In the genomic region with DNA sequence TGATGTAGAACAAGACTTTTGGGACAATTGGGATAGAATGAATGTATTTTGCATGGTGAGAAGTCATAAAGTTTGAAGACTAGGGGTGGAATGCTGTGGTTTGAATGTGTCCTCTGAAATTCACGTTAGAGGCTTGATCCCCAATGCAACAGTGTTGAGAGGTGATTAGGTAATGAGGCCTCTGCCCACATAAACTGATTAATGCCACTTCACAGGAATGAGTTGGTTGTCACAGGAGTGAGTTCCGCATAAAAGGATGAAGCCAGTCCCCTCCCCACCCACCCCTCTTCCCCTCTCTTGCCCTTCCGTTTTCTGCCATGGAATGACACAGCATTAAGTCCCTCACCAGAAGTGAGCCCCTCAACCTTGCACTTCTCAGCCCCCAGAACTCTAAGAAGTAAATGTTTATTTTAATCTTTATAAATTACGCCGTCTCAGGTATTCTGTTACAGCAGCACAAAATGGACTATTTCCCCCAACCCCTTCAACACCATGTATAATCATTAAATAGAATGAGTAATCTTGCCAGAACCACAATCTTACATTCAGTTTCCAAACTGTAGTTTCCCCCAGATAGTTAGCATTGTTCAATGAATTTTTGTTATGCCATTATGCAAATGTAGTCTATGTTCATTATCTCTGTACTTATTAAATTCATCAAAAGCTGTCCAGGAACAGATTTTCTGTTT, we compare ENCODE assay signal across 15 cellular contexts. TPM values are rescaled to one million over a fixed set of nuclear protein-coding genes. Genes with fewer than 3 reads are reported as not detected.
DNase-seq lines count a peak whose midpoint lies in the region; ATAC-seq, FAIRE-seq and TF ChIP-seq lines count a peak whose summit lies in the region.
"Had no signal": no experiment of that assay in that cellular context is flagged by ENCODE, and none has a peak within 500 bp of the region (broad histone marks: within the 10 kb centered on the region; RNA-seq: fewer than 3 reads in every experiment).

No MANE protein-coding gene starts in this region.

- no peak for TF ChIP-seq EP300 in GM12878 (IDR thresholded peaks at IDR 0.05; ENCODE audit: borderline replicate concordance in 1 of 2, control insufficient read depth in 1 of 2, low read depth in 2 of 2, low read length in 2 of 2)

- H3K9ac ChIP-seq in GM12878 (ENCODE audit: control insufficient read depth, insufficient read depth, low read length), result no peak overlapping the region

- no peak overlapping the region for H3K27ac ChIP-seq in GM12878 (ENCODE audit: control insufficient read depth, insufficient read depth)

- H2AFZ ChIP-seq in GM12878 (ENCODE audit: control insufficient read depth, low read depth, low read length), result no peak overlapping the region

- peaks cover 9 to 11% of the 10 kb centered on the region in 2 donors for H3K4me1 Mint-ChIP-seq in natural killer cell treated with Interleukin-12 subunit alpha and Interleukin-12 subunit beta and Interleukin-15 and Interleukin-18, amount 100 ng/mL, for 72 hours (ENCODE audit: low read depth in 2 of 2)
- peaks cover 14% of the 10 kb centered on the region for H3K4me1 Mint-ChIP-seq in nephron progenitor cell

- no TSS peak for BruUV-seq in GM12878 (replicated peaks; lab: Mats Ljungman, UMichigan)

- no peak for TF ChIP-seq CTCF in GM12878 (IDR thresholded peaks at IDR 0.05 in 2 of 3, conservative IDR thresholded peaks at IDR 0.05 in 1 of 3; ENCODE audit: control insufficient read depth in 2 of 3, extremely low read depth in 1 of 3, insufficient read depth in 1 of 3, low read depth in 3 of 3, low read length in 3 of 3)
- TF ChIP-seq CTCF in nephron progenitor cell (IDR thresholded peaks at IDR 0.05), result no peak

- no peaks in the 10 kb centered on the region for H4K20me1 ChIP-seq in GM12878 (ENCODE audit: control insufficient read depth, insufficient read depth)

- no peak overlapping the region for H3K4me3 Mint-ChIP-seq in natural killer cell treated with Interleukin-12 subunit alpha and Interleukin-12 subunit beta and Interleukin-15 and Interleukin-18, amount 100 ng/mL, for 72 hours
- no peak overlapping the region for H3K4me3 Mint-ChIP-seq in nephron progenitor cell
- H3K4me3 Mint-ChIP-seq: CD4-positive, CD25-positive, alpha-beta regulatory T cell had no signal

- SMC1A ChIA-PET in GM12878 (lab: Charles Lee; ENCODE audit: uncharacterized antibody, unreplicated experiment), result interaction anchor here (1.1 to 4.7 kb wide), 4 partner anchors 12 to 380 kb away, joined by 3 to 23 read pairs (median 6); no protein-coding TSS in a partner anchor

- peaks cover 5% of the 10 kb centered on the region for H3K79me2 ChIP-seq in GM12878 (ENCODE audit: control insufficient read depth, insufficient read depth, low read length)

- peak; percentile 81 for FAIRE-seq in GM18507 (lab: Jason Lieb, UNC)
- FAIRE-seq in GM12878 (lab: Jason Lieb, UNC), result no peak

- H3K27me3 Mint-ChIP-seq in natural killer cell treated with Interleukin-12 subunit alpha and Interleukin-12 subunit beta and Interleukin-15 and Interleukin-18, amount 100 ng/mL, for 72 hours, result peaks cover 0 to 10% of the 10 kb centered on the region in 2 donors
- peaks cover 8% of the 10 kb centered on the region for H3K27me3 Mint-ChIP-seq in nephron progenitor cell (ENCODE audit: low read depth, poor library complexity)
- H3K27me3 Mint-ChIP-seq: progenitor cell of endocrine pancreas had no signal

- H3K4me3 ChIP-seq in GM12878, result no peak overlapping the region

- H3K36me3 Mint-ChIP-seq in natural killer cell treated with Interleukin-12 subunit alpha and Interleukin-12 subunit beta and Interleukin-15 and Interleukin-18, amount 100 ng/mL, for 72 hours, result no peaks in the 10 kb centered on the region
- no peaks in the 10 kb centered on the region for H3K36me3 Mint-ChIP-seq in nephron progenitor cell (ENCODE audit: low read depth)
- H3K36me3 Mint-ChIP-seq: CD4-positive, CD25-positive, alpha-beta regulatory T cell had no signal

- H3K27ac Mint-ChIP-seq in natural killer cell treated with Interleukin-12 subunit alpha and Interleukin-12 subunit beta and Interleukin-15 and Interleukin-18, amount 100 ng/mL, for 72 hours, result no peak overlapping the region
- H3K27ac Mint-ChIP-seq in nephron progenitor cell, result no peak overlapping the region
- H3K27ac Mint-ChIP-seq: CD4-positive, CD25-positive, alpha-beta regulatory T cell; progenitor cell of endocrine pancreas had no signal

- 73% methylated on average over 3 of the region's 5 CpGs for WGBS in GM12878 (ENCODE audit: insufficient coverage, insufficient replicate concordance, low lambda C conversion rate, missing lambda C conversion rate)

- TF ChIP-seq RAD21 in GM12878 (IDR thresholded peaks at IDR 0.05; ENCODE audit: insufficient read depth, low read depth, low read length), result no peak

- no peak for TF ChIP-seq POLR2A in GM12878 (IDR thresholded peaks at IDR 0.05; ENCODE audit: low read depth, low read length)

- H3K27me3 ChIP-seq in GM12878 (replicated peaks in 1 of 2; ENCODE audit: control insufficient read depth in 2 of 2, insufficient read depth in 2 of 2, low read length in 1 of 2), result no peaks in the 10 kb centered on the region

- intact Hi-C loops in GM12878 (cut with micrococcal nuclease; ENCODE audit: unreplicated experiment), result loop anchor here (5.0 kb wide), 1 partner anchor 56 kb away; no protein-coding TSS in a partner anchor

- no peaks in the 10 kb centered on the region for H3K9me3 Mint-ChIP-seq in natural killer cell treated with Interleukin-12 subunit alpha and Interleukin-12 subunit beta and Interleukin-15 and Interleukin-18, amount 100 ng/mL, for 72 hours
- no peaks in the 10 kb centered on the region for H3K9me3 Mint-ChIP-seq in nephron progenitor cell
- H3K9me3 Mint-ChIP-seq: CD4-positive, CD25-positive, alpha-beta regulatory T cell had no signal

- no peaks in the 10 kb centered on the region for H3K4me1 ChIP-seq in GM12878 (ENCODE audit: control insufficient read depth, insufficient read depth, low read length)

- H3K9me3 ChIP-seq in GM12878 (replicated peaks; ENCODE audit: control insufficient read depth, insufficient read depth, low read length), result no peaks in the 10 kb centered on the region

- RAD21 ChIA-PET in GM12878 (lab: Charles Lee; ENCODE audit: unreplicated experiment), result interaction anchor here (1.0 kb wide), 1 partner anchor 60 kb away, joined by 3 read pairs; no protein-coding TSS in a partner anchor

- CTCF ChIA-PET in GM12878 (lab: Yijun Ruan, JAX), result interaction anchor here (1.1 to 4.6 kb wide), 7 partner anchors 12 to 458 kb away, joined by 3 to 86 read pairs (median 7); no protein-coding TSS in a partner anchor

- POLR2A ChIA-PET in GM12878 (lab: Charles Lee), result no interaction called here

- DNase-seq in GM18507 (ENCODE audit: extremely low spot score, insufficient read length, low read depth) (no peak), GM12878 (ENCODE audit: low read depth, low spot score) (no peak), NCI-H2227 (lab: John Stamatoyannopoulos, UW; ENCODE audit: unreplicated experiment) (no peak), nephron progenitor cell (no peak)
- no peak for DNase-seq in natural killer cell treated with Interleukin-12 subunit alpha and Interleukin-12 subunit beta and Interleukin-15 and Interleukin-18, amount 100 ng/mL, for 72 hours (ENCODE audit: low spot score)
- no peak for DNase-seq in activated naive CD4-positive, alpha-beta T cell treated with Interleukin-2 at 50 U/mL for 16 hours
- DNase-seq: activated CD4-positive, alpha-beta T cell treated with anti-CD3 and anti-CD28 coated beads, Interleukin-2, amount 50 U/mL, for 1 hour; activated naive CD4-positive, alpha-beta T cell treated with anti-CD3 and anti-CD28 coated beads, Interleukin-2, amount 50 U/mL, for 16 hours; CD4-positive, CD25-positive, alpha-beta regulatory T cell; GDM1; NCI-H1436; NCI-H69 had no signal

- in situ Hi-C loops in GM12878 (cut with MboI), result loop anchor here (25.0 kb wide), 1 partner anchor 1426 kb away; no protein-coding TSS in a partner anchor

- peak; percentile 48 for ATAC-seq in GM19397 (IDR thresholded peaks at IDR 0.05; ENCODE audit: unreplicated experiment)
- peak; percentile 49 for ATAC-seq in HG03097 (IDR thresholded peaks at IDR 0.05; ENCODE audit: low FRiP score, unreplicated experiment)
- ATAC-seq in GM12878, result peak; percentile 37
- ATAC-seq in natural killer cell treated with Interleukin-12 subunit alpha and Interleukin-12 subunit beta and Interleukin-15 and Interleukin-18, amount 100 ng/mL, for 72 hours, result no peak

- H3K4me2 ChIP-seq in GM12878 (ENCODE audit: control insufficient read depth, insufficient read depth), result no peak overlapping the region

- no peaks in the 10 kb centered on the region for H3K36me3 ChIP-seq in GM12878 (ENCODE audit: control insufficient read depth in 2 of 2, insufficient read depth in 2 of 2, low read length in 1 of 2)

TF ChIP-seq in GM12878, 131 proteins besides CTCF, POLR2A, EP300 and RAD21:
- peak; percentile 48; the same call in 1 of the 2 replicates for TF ChIP-seq MTA2 (IDR thresholded peaks at IDR 0.05; ENCODE audit: low read depth)
- no peak for TF ChIP-seq LARP7 (IDR thresholded peaks at IDR 0.05)

RNA-seq across cellular contexts. Expression of a gene that starts 5.5 kb away (rescaled TPM):
- 7.4 and 8.1 TPM in 2 replicates for total RNA-seq in GM12878 (2013; cell fraction: nucleolus; rRNA removed)
- total RNA-seq in GM12878 (2014; rRNA removed) (4.5 and 6.5 TPM in 2 replicates), GM12878 (2014; rRNA removed; fragmentation: Illumina TruSeq; extraction: Trizol) (7.4 and 8.3 TPM in 2 replicates), GM12878 (2021) (10.4 and 13.0 TPM in 2 replicates)
- polyA plus RNA-seq in GM12878 (2011; ENCODE audit: low read depth), result 7.2 TPM
- polyA plus RNA-seq in GM12878 (2011; rRNA removed) (22.6 and 30.6 TPM in 2 replicates), GM12878 (2014; fragmentation: Illumina TruSeq; extraction: Trizol) (12.6 and 15.1 TPM in 2 replicates), GM12878 (2014; fragmentation: Nextera tagmentation; extraction: Ambion mirVana) (10 to 100 TPM in 1 of 2 experiments, 1 to 10 TPM in 1; 9.2 to 11.0 TPM), GM12878 (2014; rRNA removed) (8.3 and 9.1 TPM in 2 replicates), GM12878 (2016; fragmentation: Nextera tagmentation; extraction: Ambion mirVana) (10 to 100 TPM; 15.6 TPM)
- polyA plus RNA-seq in GM12878 (2011; cell fraction: cytosol; rRNA removed), result 7.0 and 7.2 TPM in 2 replicates
- polyA plus RNA-seq in GM12878 (2011; cell fraction: nucleus; rRNA removed), result 8.2 and 10.5 TPM in 2 replicates
- 4.6 and 6.1 TPM in 2 replicates for polyA plus RNA-seq in GM12878 (2012)
- polyA minus RNA-seq in GM12878 (2011; rRNA and poly(A)+ RNA removed), result 9.0 and 16.7 TPM in 2 replicates
- polyA minus RNA-seq in GM12878 (2011; cell fraction: cytosol; rRNA and poly(A)+ RNA removed), result 3.6 and 4.9 TPM in 2 replicates
- 5.2 and 9.2 TPM in 2 replicates for polyA minus RNA-seq in GM12878 (2011; cell fraction: nucleus; rRNA and poly(A)+ RNA removed)
- 10 to 100 TPM; 14.3 to 15.7 TPM for total RNA-seq in natural killer cell treated with Interleukin-12 subunit alpha and Interleukin-12 subunit beta and Interleukin-15 and Interleukin-18, amount 100 ng/mL, for 72 hours

Comparison
In these comparisons a context has a peak if more than half of its experiments do, and no peak if none do; other contexts are left out.
1. ATAC-seq: peak in GM19397 (single experiment), HG03097 (single experiment) and GM12878 (single experiment); none in natural killer cell treated with Interleukin-12 subunit alpha and Interleukin-12 subunit beta and Interleukin-15 and Interleukin-18, amount 100 ng/mL, for 72 hours (0 of 2).